Comparison of ENCODE assay signal across 15 cellular contexts in the genomic region with DNA sequence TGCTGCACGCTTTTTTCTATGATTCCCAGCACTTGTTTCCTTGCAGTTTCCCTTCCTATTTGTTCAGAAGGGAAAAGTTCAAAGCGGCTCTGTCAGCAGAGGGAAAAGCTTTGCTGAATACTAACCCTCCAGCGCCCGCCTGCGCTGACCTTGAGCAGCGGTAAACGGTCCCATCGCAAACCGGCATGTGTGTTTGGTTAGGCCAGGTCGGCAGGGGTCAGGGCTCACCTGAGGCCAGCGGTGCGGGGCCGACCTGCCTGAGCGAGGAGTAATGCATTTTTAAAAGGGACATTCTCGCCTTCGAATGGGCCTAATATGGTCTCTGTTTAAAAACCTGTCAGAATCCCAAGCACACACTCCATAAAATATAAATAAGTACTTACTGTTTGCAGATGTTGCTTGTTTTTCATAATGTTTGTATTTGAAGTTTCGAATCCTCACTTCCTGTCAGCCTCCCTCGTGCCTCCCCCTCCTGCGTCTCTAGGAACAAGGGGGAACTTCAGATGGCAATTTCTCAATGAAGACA.
DNase-seq lines count a peak whose midpoint lies in the region; ATAC-seq and TF ChIP-seq lines count a peak whose summit lies in the region.
"Had no signal": no experiment of that assay in that cellular context is flagged by ENCODE, and none has a peak within 500 bp of the region (broad histone marks: within the 10 kb centered on the region; RNA-seq: fewer than 3 reads in every experiment).

No MANE protein-coding gene starts in this region.

- H3K27me3 Mint-ChIP-seq in endodermal cell (ENCODE audit: insufficient read depth) (peaks cover 4% of the 10 kb centered on the region), neural crest cell (ENCODE audit: low read depth) (peaks cover 5% of the 10 kb centered on the region)
- H3K27me3 Mint-ChIP-seq in natural killer cell treated with Interleukin-12 subunit alpha and Interleukin-12 subunit beta and Interleukin-15 and Interleukin-18, amount 100 ng/mL, for 72 hours, result peaks cover 6 to 17% of the 10 kb centered on the region in 2 donors

- peaks cover 10% of the 10 kb centered on the region for H3K4me1 ChIP-seq in endodermal cell (ENCODE audit: control insufficient read depth, insufficient read depth, low read length)
- H3K4me1 ChIP-seq in esophagus muscularis mucosa, result peaks cover 0 to 18% (median 9%) of the 10 kb centered on the region in 4 donors

- H3K27ac Mint-ChIP-seq in endodermal cell (no peak overlapping the region), neural crest cell (ENCODE audit: unreplicated experiment) (no peak overlapping the region)
- H3K27ac Mint-ChIP-seq in natural killer cell treated with Interleukin-12 subunit alpha and Interleukin-12 subunit beta and Interleukin-15 and Interleukin-18, amount 100 ng/mL, for 72 hours, result no peak overlapping the region
- H3K27ac Mint-ChIP-seq: IgD-negative memory B cell; immature natural killer cell; naive B cell; stimulated activated naive CD8-positive, alpha-beta T cell treated with anti-CD3 and anti-CD28 coated beads, Interleukin-15, amount 100 ng/mL, for 72 hours had no signal

- no peaks in the 10 kb centered on the region for H3K9me3 ChIP-seq in endodermal cell (ENCODE audit: control insufficient read depth, low read length)
- no peaks in the 10 kb centered on the region for H3K9me3 ChIP-seq in esophagus muscularis mucosa

- H3K27me3 ChIP-seq in endodermal cell (ENCODE audit: control insufficient read depth, insufficient read depth, low read length, poor library complexity, severe bottlenecking) (no peaks in the 10 kb centered on the region), esophagus muscularis mucosa (peaks cover 0 to 37% (median 2%) of the 10 kb centered on the region in 4 donors)

- peaks cover 45% of the 10 kb centered on the region for H3K4me1 Mint-ChIP-seq in endodermal cell
- H3K4me1 Mint-ChIP-seq in neural crest cell, result peaks cover 60% of the 10 kb centered on the region
- H3K4me1 Mint-ChIP-seq in natural killer cell treated with Interleukin-12 subunit alpha and Interleukin-12 subunit beta and Interleukin-15 and Interleukin-18, amount 100 ng/mL, for 72 hours (ENCODE audit: low read depth in 2 of 2), result no peaks in the 10 kb centered on the region
- H3K4me1 Mint-ChIP-seq: immature natural killer cell; naive B cell; stimulated activated naive CD8-positive, alpha-beta T cell treated with anti-CD3 and anti-CD28 coated beads, Interleukin-15, amount 100 ng/mL, for 72 hours had no signal

- no peak for TF ChIP-seq POLR2A in esophagus muscularis mucosa (IDR thresholded peaks at IDR 0.05; ENCODE audit: low read depth)

- CTCF ChIA-PET in RWPE1 (lab: Yijun Ruan, JAX), result no interaction called here

- TF ChIP-seq CTCF in endodermal cell (conservative IDR thresholded peaks at IDR 0.05), result peak; percentile 62
- no peak for TF ChIP-seq CTCF in neural crest cell (conservative IDR thresholded peaks at IDR 0.05)
- TF ChIP-seq CTCF in RWPE1 (conservative IDR thresholded peaks at IDR 0.05; ENCODE audit: low read depth), result no peak
- no peak for TF ChIP-seq CTCF in esophagus muscularis mucosa (IDR thresholded peaks at IDR 0.05)

- no peak overlapping the region for H3K4me3 Mint-ChIP-seq in endodermal cell
- peak overlapping the region; percentile 14 for H3K4me3 Mint-ChIP-seq in neural crest cell
- no peak overlapping the region for H3K4me3 Mint-ChIP-seq in natural killer cell treated with Interleukin-12 subunit alpha and Interleukin-12 subunit beta and Interleukin-15 and Interleukin-18, amount 100 ng/mL, for 72 hours
- H3K4me3 Mint-ChIP-seq: IgD-negative memory B cell; immature natural killer cell; naive B cell; stimulated activated naive CD8-positive, alpha-beta T cell treated with anti-CD3 and anti-CD28 coated beads, Interleukin-15, amount 100 ng/mL, for 72 hours had no signal

- DNase-seq in DMS53 treated with DMSO at 0.1 percent for 48 hours (lab: John Stamatoyannopoulos, UW; ENCODE audit: unreplicated experiment) (peak; percentile 54), NCI-H1092 treated with DMSO at 0.1 percent for 48 hours (lab: John Stamatoyannopoulos, UW) (peak; percentile 69), endodermal cell (peak; percentile 85), neural crest cell (ENCODE audit: low read depth, low spot score) (no peak), RWPE1 (ENCODE audit: low spot score) (no peak), esophagus muscularis mucosa (ENCODE audit: extremely low spot score) (no peak)
- no peak for DNase-seq in natural killer cell treated with Interleukin-12 subunit alpha and Interleukin-12 subunit beta and Interleukin-15 and Interleukin-18, amount 100 ng/mL, for 72 hours (ENCODE audit: low spot score)
- DNase-seq: immature natural killer cell; naive B cell; NCI-H1436 treated with DMSO at 0.1 percent for 48 hours; NCI-H82; stimulated activated naive CD8-positive, alpha-beta T cell treated with anti-CD3 and anti-CD28 coated beads, Interleukin-15, amount 100 ng/mL, for 72 hours had no signal

- H3K36me3 Mint-ChIP-seq in endodermal cell (ENCODE audit: low read depth), result no peaks in the 10 kb centered on the region
- no peaks in the 10 kb centered on the region for H3K36me3 Mint-ChIP-seq in neural crest cell (ENCODE audit: low read depth)
- no peaks in the 10 kb centered on the region for H3K36me3 Mint-ChIP-seq in natural killer cell treated with Interleukin-12 subunit alpha and Interleukin-12 subunit beta and Interleukin-15 and Interleukin-18, amount 100 ng/mL, for 72 hours
- H3K36me3 Mint-ChIP-seq: IgD-negative memory B cell, immature natural killer cell, naive B cell had no signal

- WGBS in endodermal cell (ENCODE audit: insufficient coverage in 1 of 2, insufficient read length in 1 of 2), 2 experiments, result 52 to 91% methylated on average over 5 to 19 of the region's 19 CpGs
- 36% methylated on average over 19 of the region's 19 CpGs for WGBS in esophagus muscularis mucosa

- H3K9me3 Mint-ChIP-seq in endodermal cell, result no peaks in the 10 kb centered on the region
- H3K9me3 Mint-ChIP-seq in neural crest cell, result no peaks in the 10 kb centered on the region
- no peaks in the 10 kb centered on the region for H3K9me3 Mint-ChIP-seq in natural killer cell treated with Interleukin-12 subunit alpha and Interleukin-12 subunit beta and Interleukin-15 and Interleukin-18, amount 100 ng/mL, for 72 hours
- H3K9me3 Mint-ChIP-seq: IgD-negative memory B cell; immature natural killer cell; stimulated activated naive CD8-positive, alpha-beta T cell treated with anti-CD3 and anti-CD28 coated beads, Interleukin-15, amount 100 ng/mL, for 72 hours had no signal

- H3K9ac ChIP-seq in endodermal cell (ENCODE audit: extremely low read depth, low read length, poor library complexity, severe bottlenecking), result no peak overlapping the region

- no peak overlapping the region for H3K27ac ChIP-seq in endodermal cell (ENCODE audit: low read depth, low read length)
- H3K27ac ChIP-seq in RWPE1, result no peak overlapping the region
- H3K27ac ChIP-seq in esophagus muscularis mucosa (replicated peaks in 1 of 4), result no peak overlapping the region
- H3K27ac ChIP-seq: C4-2B had no signal

- intact Hi-C loops in esophagus muscularis mucosa (cut with DNase I), result no loop called here

- H3K4me3 ChIP-seq in endodermal cell (ENCODE audit: low read length) (no peak overlapping the region), esophagus muscularis mucosa (no peak overlapping the region)

- no peak for TF ChIP-seq EP300 in esophagus muscularis mucosa (IDR thresholded peaks at IDR 0.05)

- H3K36me3 ChIP-seq in endodermal cell (ENCODE audit: control insufficient read depth, insufficient read depth, low read length), result no peaks in the 10 kb centered on the region
- H3K36me3 ChIP-seq in esophagus muscularis mucosa, result no peaks in the 10 kb centered on the region

- POLR2A ChIA-PET in RWPE1 (lab: Yijun Ruan, JAX; ENCODE audit: low non-redundant PET), result no interaction called here

- ATAC-seq in HG02759 (IDR thresholded peaks at IDR 0.05; ENCODE audit: unreplicated experiment), result no peak
- ATAC-seq in natural killer cell treated with Interleukin-12 subunit alpha and Interleukin-12 subunit beta and Interleukin-15 and Interleukin-18, amount 100 ng/mL, for 72 hours, result no peak
- ATAC-seq: stimulated activated naive CD8-positive, alpha-beta T cell treated with anti-CD3 and anti-CD28 coated beads, Interleukin-15, amount 100 ng/mL, for 72 hours had no signal

Comparison
In these comparisons a context has a peak if more than half of its experiments do, and no peak if none do; other contexts are left out.
1. DNase-seq: peak in DMS53 treated with DMSO at 0.1 percent for 48 hours (single experiment), NCI-H1092 treated with DMSO at 0.1 percent for 48 hours (single experiment) and endodermal cell (single experiment); none in neural crest cell (single experiment), RWPE1 (single experiment), esophagus muscularis mucosa (single experiment) and natural killer cell treated with Interleukin-12 subunit alpha and Interleukin-12 subunit beta and Interleukin-15 and Interleukin-18, amount 100 ng/mL, for 72 hours (single experiment).